ENCODE assay signal across 15 cellular contexts in the genomic region with DNA sequence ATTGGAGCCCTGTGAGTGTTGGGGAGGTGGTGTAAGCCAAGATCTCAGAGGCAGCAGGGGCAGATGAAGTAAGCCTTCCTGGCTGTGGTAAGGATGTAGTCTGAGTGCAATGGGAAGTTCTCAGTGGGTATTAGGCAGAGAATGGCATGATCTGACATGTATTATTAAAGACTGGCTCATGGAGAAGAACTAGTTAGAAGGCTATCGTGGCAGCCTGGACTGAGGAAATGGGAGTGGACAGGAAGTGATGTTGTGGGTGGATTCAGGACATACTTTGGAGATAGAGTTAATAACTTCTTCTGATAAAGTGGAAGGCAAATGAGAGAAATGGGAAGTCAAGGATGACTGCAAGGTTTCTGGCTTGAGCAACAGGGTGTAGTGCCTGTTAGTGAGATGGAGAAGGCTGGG.
A peak's percentile ranks its signal among the peaks of the same experiment; 100 is the strongest.
DNase-seq lines count a peak whose midpoint lies in the region; ATAC-seq, FAIRE-seq and TF ChIP-seq lines count a peak whose summit lies in the region.
"Had no signal": no experiment of that assay in that cellular context is flagged by ENCODE, and none has a peak within 500 bp of the region (broad histone marks: within the 10 kb centered on the region; RNA-seq: fewer than 3 reads in every experiment).

No MANE protein-coding gene starts in this region.

- peaks cover 3% of the 10 kb centered on the region for H3K4me1 Mint-ChIP-seq in astrocyte (ENCODE audit: low read depth, unreplicated experiment)

- DNase-seq in CD1c-positive myeloid dendritic cell (ENCODE audit: extremely low spot score): peak; percentile 74
- peak; percentile 65 to 89 for DNase-seq in NOMO-1 (lab: John Stamatoyannopoulos, UW; ENCODE audit: unreplicated experiment in 2 of 2)
- DNase-seq in astrocyte (ENCODE audit: low read depth): peak; percentile 20
- no peak for DNase-seq in lower lobe of right lung
- DNase-seq in D721Med (ENCODE audit: insufficient read length, low spot score): no peak
- no peak for DNase-seq in NCI-H2081 (lab: John Stamatoyannopoulos, UW)
- no peak for DNase-seq in hepatic stellate cell (ENCODE audit: low spot score)
- DNase-seq in epidermal melanocyte (ENCODE audit: insufficient read length, low spot score): no peak
- DNase-seq: amygdala, foreskin fibroblast, MM.1S, NCI-H2081 treated with DMSO at 0.1 percent for 48 hours, NCI-H524 had no signal

- TF ChIP-seq CTCF in astrocyte (IDR thresholded peaks at IDR 0.05; ENCODE audit: insufficient read depth, low read depth, low read length) (no peak), lower lobe of right lung (IDR thresholded peaks at IDR 0.05) (no peak), D721Med (IDR thresholded peaks at IDR 0.05; ENCODE audit: insufficient read depth, missing control alignments) (no peak)

- H3K9ac ChIP-seq in astrocyte (ENCODE audit: low read length): no peak overlapping the region

- H2AFZ ChIP-seq in astrocyte (ENCODE audit: low read depth, low read length): peak overlapping the region; percentile 3

- H3K27ac Mint-ChIP-seq in astrocyte (ENCODE audit: unreplicated experiment): no peak overlapping the region

- no peaks in the 10 kb centered on the region for H3K79me2 ChIP-seq in astrocyte (ENCODE audit: insufficient read depth, low read length)

- ATAC-seq in lower lobe of right lung: peak; percentile 68 to 84

- H4K20me1 ChIP-seq in astrocyte (ENCODE audit: insufficient read depth, low read length): no peaks in the 10 kb centered on the region

- peaks cover 2% of the 10 kb centered on the region for H3K27me3 Mint-ChIP-seq in astrocyte (ENCODE audit: low read depth, unreplicated experiment)

- FAIRE-seq in astrocyte (lab: Jason Lieb, UNC) (no peak), D721Med (lab: Jason Lieb, UNC) (no peak)
- FAIRE-seq: GM19239, H54 had no signal

- H3K27ac ChIP-seq in astrocyte (ENCODE audit: low read depth, low read length) (no peak overlapping the region), lower lobe of right lung (no peak overlapping the region)

- peaks cover 8% of the 10 kb centered on the region for H3K9me3 Mint-ChIP-seq in astrocyte (ENCODE audit: unreplicated experiment)

- H3K4me3 ChIP-seq in astrocyte (ENCODE audit: insufficient read depth, low read depth, low read length) (no peak overlapping the region), lower lobe of right lung (no peak overlapping the region)

- H3K36me3 Mint-ChIP-seq in astrocyte (ENCODE audit: low read depth, unreplicated experiment): no peaks in the 10 kb centered on the region

- no peak overlapping the region for H3K4me2 ChIP-seq in astrocyte (ENCODE audit: low read length)

- intact Hi-C loops in lower lobe of right lung (cut with DNase I): no loop called here

- no peaks in the 10 kb centered on the region for H3K36me3 ChIP-seq in astrocyte (ENCODE audit: insufficient read depth, low read length)
- no peaks in the 10 kb centered on the region for H3K36me3 ChIP-seq in lower lobe of right lung

- H3K27me3 ChIP-seq in astrocyte (ENCODE audit: insufficient read depth, low read length) (no peaks in the 10 kb centered on the region), lower lobe of right lung (ENCODE audit: low read depth) (no peaks in the 10 kb centered on the region)

- H3K4me1 ChIP-seq in astrocyte (ENCODE audit: insufficient read depth, low read length): no peaks in the 10 kb centered on the region
- no peaks in the 10 kb centered on the region for H3K4me1 ChIP-seq in lower lobe of right lung

- H3K9me3 ChIP-seq in astrocyte (ENCODE audit: insufficient read depth, low read depth, low read length): no peaks in the 10 kb centered on the region
- H3K9me3 ChIP-seq in lower lobe of right lung: no peaks in the 10 kb centered on the region

- H3K4me3 Mint-ChIP-seq in astrocyte (ENCODE audit: unreplicated experiment): no peak overlapping the region

Comparison
In these comparisons a context has a peak if more than half of its experiments do, and no peak if none do; other contexts are left out.
1. DNase-seq: peak in CD1c-positive myeloid dendritic cell (single experiment), NOMO-1 (2 of 2) and astrocyte (single experiment); none in lower lobe of right lung (single experiment), D721Med (single experiment), NCI-H2081 (0 of 2), hepatic stellate cell (single experiment) and epidermal melanocyte (single experiment).